8 cellular contexts compared by ENCODE assay signal in the genomic region with DNA sequence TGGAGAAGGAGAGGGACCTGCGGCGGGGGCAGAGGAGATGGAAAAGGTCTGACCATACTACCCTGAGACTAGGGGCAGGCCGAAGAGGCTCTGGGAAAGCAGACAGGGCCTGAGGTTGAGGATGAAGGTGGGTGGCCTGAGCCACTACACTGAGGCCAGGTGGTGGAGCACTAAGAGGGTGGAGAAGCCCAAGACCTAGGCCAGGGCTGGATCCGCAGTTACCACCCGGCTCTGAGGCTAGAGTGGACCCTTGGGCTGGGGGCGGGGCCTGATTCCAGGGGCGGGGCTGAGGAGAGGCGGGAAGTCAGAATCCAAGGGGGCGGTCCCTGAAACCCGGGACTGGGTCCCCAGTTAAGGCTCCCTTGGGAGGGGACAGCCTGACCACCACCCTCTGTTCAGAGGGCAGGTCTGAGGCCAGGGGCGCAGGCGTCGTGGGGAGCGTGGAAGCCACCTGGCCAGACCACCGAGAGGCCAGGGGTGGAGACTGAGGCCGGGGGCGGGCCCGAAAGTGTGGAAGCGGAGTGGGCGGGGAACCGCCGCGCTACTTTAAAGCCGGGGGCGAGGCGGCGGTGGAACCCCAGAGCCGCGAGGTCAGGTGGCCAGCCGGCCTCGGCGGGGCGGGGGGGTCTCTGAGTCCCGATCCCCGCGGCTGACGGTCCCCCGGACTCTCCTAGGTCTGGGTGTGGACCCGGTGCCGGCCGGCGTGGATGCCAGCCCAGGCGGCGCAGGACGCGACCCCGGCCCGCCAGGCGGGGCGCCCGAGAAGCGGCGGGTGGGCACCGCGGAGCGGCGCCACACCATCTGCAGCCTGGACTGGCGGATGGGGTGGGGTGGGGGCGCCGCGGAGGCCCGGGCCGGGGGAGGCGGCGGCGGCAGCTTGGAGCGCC. TPM values are rescaled to one million over a fixed set of nuclear protein-coding genes. Genes with fewer than 3 reads are reported as not detected.
A peak's percentile ranks its signal among the peaks of the same experiment; 100 is the strongest.
DNase-seq lines count a peak whose midpoint lies in the region; ATAC-seq and TF ChIP-seq lines count a peak whose summit lies in the region.

No MANE protein-coding gene starts in this region.

- H3K27ac Mint-ChIP-seq in stimulated activated naive CD8-positive, alpha-beta T cell treated with anti-CD3 and anti-CD28 coated beads, Interleukin-15, Interleukin-2, amounts not matched to agents 100 ng/mL and 50 ng/mL, for 24 hours = no peak overlapping the region

- TF ChIP-seq CTCF in GM13976 (IDR thresholded peaks at IDR 0.05; ENCODE audit: borderline replicate concordance, control extremely low read depth, extremely low read depth, insufficient read depth, missing control alignments) = no peak

- DNase-seq in GM13976 (ENCODE audit: low spot score) (peak; percentile 82), NCI-H2081 (lab: John Stamatoyannopoulos, UW) (peak; percentile 75 to 82), dermis blood vessel endothelial cell (peak; percentile 53), GOT3 (lab: John Stamatoyannopoulos, UW) (no peak)

- H3K27ac ChIP-seq in mucosa of rectum (ENCODE audit: low read depth in 2 of 2, low read length in 2 of 2) = no peak overlapping the region

- H3K36me3 ChIP-seq in mucosa of rectum (ENCODE audit: control insufficient read depth in 2 of 2, insufficient read depth in 2 of 2, low read length in 2 of 2) = no peaks in the 10 kb centered on the region

- H3K4me3 Mint-ChIP-seq in stimulated activated naive CD8-positive, alpha-beta T cell treated with anti-CD3 and anti-CD28 coated beads, Interleukin-15, Interleukin-2, amounts not matched to agents 100 ng/mL and 50 ng/mL, for 24 hours = peak overlapping the region; percentile 69

- peaks cover 35 to 37% of the 10 kb centered on the region in 2 donors for H3K27me3 ChIP-seq in mucosa of rectum (ENCODE audit: control insufficient read depth in 2 of 2, insufficient read depth in 2 of 2, low read length in 2 of 2)

- no peaks in the 10 kb centered on the region for H3K36me3 Mint-ChIP-seq in stimulated activated naive CD8-positive, alpha-beta T cell treated with anti-CD3 and anti-CD28 coated beads, Interleukin-15, Interleukin-2, amounts not matched to agents 100 ng/mL and 50 ng/mL, for 24 hours (ENCODE audit: low read depth)

- peaks cover 23% of the 10 kb centered on the region for H3K4me1 Mint-ChIP-seq in stimulated activated naive CD8-positive, alpha-beta T cell treated with anti-CD3 and anti-CD28 coated beads, Interleukin-15, Interleukin-2, amounts not matched to agents 100 ng/mL and 50 ng/mL, for 24 hours (ENCODE audit: low read depth)

- H3K4me1 ChIP-seq in mucosa of rectum (ENCODE audit: control insufficient read depth in 2 of 2, insufficient read depth in 2 of 2, low read length in 2 of 2) = peaks cover 2 to 4% of the 10 kb centered on the region in 2 donors

- peak overlapping the region; percentile 57 to 66 for H3K4me3 ChIP-seq in mucosa of rectum (ENCODE audit: low read length in 2 of 2)

- in situ Hi-C loops in GM13976 (cut with MboI; ENCODE audit: low sequenced_read_pairs, unreplicated experiment) = no loop called here

- H3K9ac ChIP-seq in mucosa of rectum (ENCODE audit: low read depth in 1 of 2, low read length in 2 of 2) = no peak overlapping the region

- H3K27me3 Mint-ChIP-seq in stimulated activated naive CD8-positive, alpha-beta T cell treated with anti-CD3 and anti-CD28 coated beads, Interleukin-15, Interleukin-2, amounts not matched to agents 100 ng/mL and 50 ng/mL, for 24 hours = peaks cover 73% of the 10 kb centered on the region

- no peaks in the 10 kb centered on the region for H3K9me3 ChIP-seq in mucosa of rectum (ENCODE audit: control insufficient read depth in 2 of 2, low read length in 2 of 2)

- peak; percentile 42 to 55 for ATAC-seq in activated CD4-positive, CD25-positive, alpha-beta regulatory T cell treated with anti-CD3 and anti-CD28 coated beads, Interleukin-2, amount 50 U/mL, for 24 hours
- no peak for ATAC-seq in HG03175 (IDR thresholded peaks at IDR 0.05; ENCODE audit: unreplicated experiment)

- no peaks in the 10 kb centered on the region for H3K9me3 Mint-ChIP-seq in stimulated activated naive CD8-positive, alpha-beta T cell treated with anti-CD3 and anti-CD28 coated beads, Interleukin-15, Interleukin-2, amounts not matched to agents 100 ng/mL and 50 ng/mL, for 24 hours

RNA-seq across cellular contexts. Expression of gene CCM2L, which starts 8.3 kb away (rescaled TPM):
- total RNA-seq in dermis blood vessel endothelial cell = 31.1 and 35.5 TPM in 2 replicates

RNA-seq across cellular contexts. Expression of gene HCK, which starts 33.5 kb away (rescaled TPM):
- not detected in 2 replicates for total RNA-seq in dermis blood vessel endothelial cell

RNA-seq across cellular contexts. Expression of gene XKR7, which starts 50.6 kb away (rescaled TPM):
- under 0.01 TPM in 1 of 2 replicates, not detected in the other for total RNA-seq in dermis blood vessel endothelial cell
